1 cellular context compared by ENCODE assay signal in genomic region chr12:11563785-11564739, GRCh38.
TF ChIP-seq lines count a peak whose summit lies in the region.

No MANE protein-coding gene starts in this region.

TF ChIP-seq in HepG2, 621 proteins besides CTCF, POLR2A, EP300 and RAD21 (continued from another document):
- TF ChIP-seq, protein P1, sequence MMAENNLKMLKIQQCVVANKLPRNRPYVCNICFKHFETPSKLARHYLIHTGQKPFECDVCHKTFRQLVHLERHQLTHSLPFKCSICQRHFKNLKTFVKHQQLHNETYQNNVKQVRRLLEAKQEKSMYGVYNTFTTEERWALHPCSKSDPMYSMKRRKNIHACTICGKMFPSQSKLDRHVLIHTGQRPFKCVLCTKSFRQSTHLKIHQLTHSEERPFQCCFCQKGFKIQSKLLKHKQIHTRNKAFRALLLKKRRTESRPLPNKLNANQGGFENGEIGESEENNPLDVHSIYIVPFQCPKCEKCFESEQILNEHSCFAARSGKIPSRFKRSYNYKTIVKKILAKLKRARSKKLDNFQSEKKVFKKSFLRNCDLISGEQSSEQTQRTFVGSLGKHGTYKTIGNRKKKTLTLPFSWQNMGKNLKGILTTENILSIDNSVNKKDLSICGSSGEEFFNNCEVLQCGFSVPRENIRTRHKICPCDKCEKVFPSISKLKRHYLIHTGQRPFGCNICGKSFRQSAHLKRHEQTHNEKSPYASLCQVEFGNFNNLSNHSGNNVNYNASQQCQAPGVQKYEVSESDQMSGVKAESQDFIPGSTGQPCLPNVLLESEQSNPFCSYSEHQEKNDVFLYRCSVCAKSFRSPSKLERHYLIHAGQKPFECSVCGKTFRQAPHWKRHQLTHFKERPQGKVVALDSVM (CRISPR knock-in tag; IDR thresholded peaks at IDR 0.05), result 0 out of 2 replicates have a peak, but pooled peaks have one; percentile 28
- no peak for TF ChIP-seq ZNF766 (CRISPR knock-in tag; IDR thresholded peaks at IDR 0.05; ENCODE audit: borderline replicate concordance)
- no peak for TF ChIP-seq ASH2L (IDR thresholded peaks at IDR 0.05; ENCODE audit: insufficient read length, low read depth, low read length)
- TF ChIP-seq ZNF121 (CRISPR knock-in tag; IDR thresholded peaks at IDR 0.05), result peak; percentile 21; the same call in 1 of the 2 replicates
